Comparison of ENCODE assay signal across 8 cellular contexts in the genomic region with DNA sequence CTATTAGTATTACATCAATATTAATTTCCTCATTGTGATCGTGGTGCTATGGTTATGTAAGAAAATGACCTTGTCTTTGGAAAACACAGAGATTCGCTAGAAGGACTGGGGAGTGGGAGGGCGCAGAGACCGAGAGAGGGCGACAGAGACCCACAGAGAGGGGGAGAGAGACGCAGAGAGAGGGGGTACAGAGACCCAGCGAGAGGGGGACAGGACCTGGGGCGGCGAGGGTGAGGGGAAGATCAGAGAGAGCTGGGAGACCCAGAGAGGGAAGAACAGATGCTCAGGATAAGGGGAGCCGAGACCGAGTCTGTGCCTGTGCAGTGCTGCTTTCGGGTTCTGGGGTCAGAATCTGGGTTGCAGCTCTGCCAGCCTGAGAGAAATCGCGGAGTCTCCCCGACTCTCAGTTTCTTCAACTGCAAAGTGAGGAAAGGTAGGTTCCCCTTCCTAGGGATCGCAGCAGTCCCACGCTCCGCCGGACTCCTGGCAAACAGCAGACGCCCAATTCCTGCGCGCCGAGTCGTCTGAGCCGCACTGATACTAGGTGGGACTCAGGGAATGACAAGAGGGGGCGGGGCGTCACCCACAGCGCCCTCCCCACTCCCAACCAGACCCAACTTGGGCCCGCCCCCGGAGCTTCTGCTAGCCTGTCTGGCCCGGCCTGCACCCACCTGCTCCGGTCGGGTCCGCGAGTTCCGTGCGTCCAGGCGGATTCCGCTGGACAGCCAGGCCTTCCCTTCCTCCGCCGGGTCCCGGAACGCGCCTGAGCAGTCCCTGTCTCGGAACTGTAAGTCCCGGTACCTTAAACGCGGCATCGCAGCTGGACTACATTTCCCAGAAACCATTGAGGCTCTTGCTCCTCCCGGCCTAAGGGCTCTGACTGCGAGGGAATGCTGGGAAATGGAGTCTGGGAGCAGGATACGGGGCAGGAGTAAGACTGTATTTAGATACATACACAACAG. TPM values are rescaled to one million over a fixed set of nuclear protein-coding genes. Genes with fewer than 3 reads are reported as not detected.
DNase-seq lines count a peak whose midpoint lies in the region; ATAC-seq and TF ChIP-seq lines count a peak whose summit lies in the region.

No MANE protein-coding gene starts in this region.

- ATAC-seq in HG02981 (IDR thresholded peaks at IDR 0.05; ENCODE audit: unreplicated experiment) (peak; percentile 70), memory B cell (ENCODE audit: low read depth) (peak; percentile 85), GM21526 (IDR thresholded peaks at IDR 0.05; ENCODE audit: low FRiP score, unreplicated experiment) (no peak)
- ATAC-seq in activated CD8-positive, alpha-beta memory T cell treated with anti-CD3 and anti-CD28 coated beads, Interleukin-2, amount 10 ng/mL, durations not matched to agents 7 days and 5 days, result peak; percentile 82
- peak; percentile 87 for ATAC-seq in effector memory CD8-positive, alpha-beta T cell (replicated peaks)

- H3K27ac Mint-ChIP-seq in CD14-positive monocyte (no peak overlapping the region), memory B cell (no peak overlapping the region)
- no peak overlapping the region for H3K27ac Mint-ChIP-seq in activated CD8-positive, alpha-beta memory T cell treated with anti-CD3 and anti-CD28 coated beads, Interleukin-2, amount 10 ng/mL, durations not matched to agents 7 days and 5 days
- H3K27ac Mint-ChIP-seq in effector memory CD8-positive, alpha-beta T cell, result peak overlapping the region; percentile 4 to 36

- H3K27me3 Mint-ChIP-seq in CD14-positive monocyte (ENCODE audit: low read depth in 3 of 3), result peaks cover 20 to 43% (median 36%) of the 10 kb centered on the region in 3 donors
- H3K27me3 Mint-ChIP-seq in activated CD8-positive, alpha-beta memory T cell treated with anti-CD3 and anti-CD28 coated beads, Interleukin-2, amount 10 ng/mL, durations not matched to agents 7 days and 5 days, result peaks cover 31% of the 10 kb centered on the region
- peaks cover 41 to 57% of the 10 kb centered on the region in 2 donors for H3K27me3 Mint-ChIP-seq in effector memory CD8-positive, alpha-beta T cell
- peaks cover 18% of the 10 kb centered on the region for H3K27me3 Mint-ChIP-seq in memory B cell

- TF ChIP-seq CTCF in CD14-positive monocyte (IDR thresholded peaks at IDR 0.05), result no peak

- CTCF ChIA-PET in activated CD8-positive, alpha-beta memory T cell treated with anti-CD3 and anti-CD28 coated beads, Interleukin-2, amount 10 ng/mL, durations not matched to agents 7 days and 5 days (lab: Charles Lee), result interaction anchor here (3.1 kb wide), 1 partner anchor 12 kb away, joined by 12 read pairs; no protein-coding TSS in a partner anchor

- peaks cover 0 to 4% of the 10 kb centered on the region in 2 donors for H3K36me3 Mint-ChIP-seq in CD14-positive monocyte
- no peaks in the 10 kb centered on the region for H3K36me3 Mint-ChIP-seq in activated CD8-positive, alpha-beta memory T cell treated with anti-CD3 and anti-CD28 coated beads, Interleukin-2, amount 10 ng/mL, durations not matched to agents 7 days and 5 days
- peaks cover 3% of the 10 kb centered on the region for H3K36me3 Mint-ChIP-seq in effector memory CD8-positive, alpha-beta T cell (ENCODE audit: insufficient read depth)
- peaks cover 5% of the 10 kb centered on the region for H3K36me3 Mint-ChIP-seq in memory B cell

- peaks cover 11% of the 10 kb centered on the region for H3K4me1 Mint-ChIP-seq in CD14-positive monocyte
- H3K4me1 Mint-ChIP-seq in activated CD8-positive, alpha-beta memory T cell treated with anti-CD3 and anti-CD28 coated beads, Interleukin-2, amount 10 ng/mL, durations not matched to agents 7 days and 5 days, result no peaks in the 10 kb centered on the region
- peaks cover 5 to 6% of the 10 kb centered on the region in 2 donors for H3K4me1 Mint-ChIP-seq in effector memory CD8-positive, alpha-beta T cell (ENCODE audit: low read depth in 2 of 2)
- peaks cover 7% of the 10 kb centered on the region for H3K4me1 Mint-ChIP-seq in memory B cell

- H3K4me3 Mint-ChIP-seq in CD14-positive monocyte, result peak overlapping the region; percentile 71 to 83
- H3K4me3 Mint-ChIP-seq in activated CD8-positive, alpha-beta memory T cell treated with anti-CD3 and anti-CD28 coated beads, Interleukin-2, amount 10 ng/mL, durations not matched to agents 7 days and 5 days, result peak overlapping the region; percentile 64
- peak overlapping the region; percentile 61 to 69 for H3K4me3 Mint-ChIP-seq in effector memory CD8-positive, alpha-beta T cell
- peak overlapping the region; percentile 81 for H3K4me3 Mint-ChIP-seq in memory B cell

- intact Hi-C loops in CD14-positive monocyte (cut with micrococcal nuclease), result no loop called here

- peaks cover 6 to 26% (median 20%) of the 10 kb centered on the region in 7 donors for H3K9me3 Mint-ChIP-seq in CD14-positive monocyte
- H3K9me3 Mint-ChIP-seq in activated CD8-positive, alpha-beta memory T cell treated with anti-CD3 and anti-CD28 coated beads, Interleukin-2, amount 10 ng/mL, durations not matched to agents 7 days and 5 days (ENCODE audit: low read depth), result peaks cover 4% of the 10 kb centered on the region
- H3K9me3 Mint-ChIP-seq in effector memory CD8-positive, alpha-beta T cell, result peaks cover 0 to 2% of the 10 kb centered on the region in 2 donors
- H3K9me3 Mint-ChIP-seq in memory B cell, result peaks cover 5% of the 10 kb centered on the region

- DNase-seq in CD14-positive monocyte (ENCODE audit: low spot score) (peak; percentile 57), NCI-H82 (lab: John Stamatoyannopoulos, UW) (peak; percentile 81), memory B cell (ENCODE audit: low spot score in 2 of 2) (peak; percentile 20 to 77)
- peak; percentile 71 for DNase-seq in activated CD8-positive, alpha-beta memory T cell treated with anti-CD3 and anti-CD28 coated beads, Interleukin-2, amount 10 ng/mL, durations not matched to agents 7 days and 5 days
- peak; percentile 26 to 41 (median 28) for DNase-seq in effector memory CD8-positive, alpha-beta T cell
- DNase-seq in stimulated activated CD4-positive, alpha-beta T cell treated with anti-CD3 and anti-CD28 coated beads, TNF-alpha, amount 100 ng/mL, for 4 hours (ENCODE audit: low read depth in 3 of 3), result peak; percentile 41 to 57 (median 49)

RNA-seq across cellular contexts. Expression of a gene that starts 15.3 kb away (rescaled TPM):
- polyA plus RNA-seq in CD14-positive monocyte, result not detected
- not detected for total RNA-seq in activated CD8-positive, alpha-beta memory T cell treated with anti-CD3 and anti-CD28 coated beads, Interleukin-2, amount 10 ng/mL, durations not matched to agents 7 days and 5 days

RNA-seq across cellular contexts. Expression of a gene that starts 55.7 kb away (rescaled TPM):
- not detected for polyA plus RNA-seq in CD14-positive monocyte
- total RNA-seq in activated CD8-positive, alpha-beta memory T cell treated with anti-CD3 and anti-CD28 coated beads, Interleukin-2, amount 10 ng/mL, durations not matched to agents 7 days and 5 days, result not detected

Comparison
In these comparisons a context has a peak if more than half of its experiments do, and no peak if none do; other contexts are left out.
1. DNase-seq: peak in every context shown above with its lines; median percentile 81 in NCI-H82; 71 in activated CD8-positive, alpha-beta memory T cell treated with anti-CD3 and anti-CD28 coated beads, Interleukin-2, amount 10 ng/mL, durations not matched to agents 7 days and 5 days; 57 in CD14-positive monocyte; 49 in stimulated activated CD4-positive, alpha-beta T cell treated with anti-CD3 and anti-CD28 coated beads, TNF-alpha, amount 100 ng/mL, for 4 hours; 48 in memory B cell; 28 in effector memory CD8-positive, alpha-beta T cell.
2. H3K27ac Mint-ChIP-seq: peak in effector memory CD8-positive, alpha-beta T cell (2 of 2); none in CD14-positive monocyte (0 of 7), activated CD8-positive, alpha-beta memory T cell treated with anti-CD3 and anti-CD28 coated beads, Interleukin-2, amount 10 ng/mL, durations not matched to agents 7 days and 5 days (single experiment) and memory B cell (single experiment).
3. Peak in every context shown above with its lines, with median percentiles within 50 percentile points of each other: H3K4me3 Mint-ChIP-seq.